ENCODE assay signal across 31 cellular contexts in the genomic region with DNA sequence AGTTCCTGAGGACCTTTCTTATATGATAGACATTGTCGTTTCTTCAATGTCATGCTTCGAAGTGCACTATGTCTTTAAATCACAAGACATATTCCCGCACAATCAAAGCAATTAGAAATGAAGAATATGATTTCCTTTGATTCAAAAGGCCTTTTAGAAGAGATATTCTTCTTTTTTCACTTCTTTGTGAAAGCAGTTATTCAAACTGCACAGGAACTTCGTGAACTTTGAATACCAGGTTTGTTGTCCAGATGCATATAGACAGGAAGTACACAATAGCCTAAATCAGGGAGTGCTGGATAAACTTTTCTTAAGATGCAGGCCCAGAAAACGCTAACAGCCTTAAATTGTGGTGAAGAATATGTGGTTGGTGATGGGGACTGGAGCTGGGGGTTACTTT.
"Had no signal": no experiment of that assay in that cellular context is flagged by ENCODE, and none has a peak within 500 bp of the region (broad histone marks: within the 10 kb centered on the region; RNA-seq: fewer than 3 reads in every experiment).

No MANE protein-coding gene starts in this region.

- H3K36me3 ChIP-seq: left lung, lower lobe of right lung, neural progenitor cell, neutrophil, stomach, thyroid gland, transverse colon, upper lobe of left lung, vagina had no signal

- ATAC-seq: left colon; left lung; lower lobe of right lung; natural killer cell; right cardiac atrium; sciatic nerve; stimulated activated naive B cell treated with anti-CD40 and anti-IgM and Interleukin-4, amounts not matched to agents 10 μg/mL and 1 μg/mL and 100 μg/mL, for 72 hours; stimulated activated naive CD8-positive, alpha-beta T cell treated with anti-CD3 and anti-CD28 coated beads, Interleukin-15, Interleukin-2, amounts not matched to agents 100 U/mL and 50 U/mL, for 24 hours had no signal

- H3K36me3 Mint-ChIP-seq: immature natural killer cell; naive B cell; natural killer cell; neural progenitor cell; stimulated activated naive B cell treated with anti-CD40 and anti-IgM and Interleukin-4, amounts not matched to agents 10 μg/mL and 1 μg/mL and 100 μg/mL, for 72 hours had no signal

- H3K27ac ChIP-seq: left lung, lower lobe of right lung, neural progenitor cell, neutrophil, parathyroid adenoma, skin epidermis, stomach, testis, thyroid gland, transverse colon, upper lobe of left lung, vagina had no signal

- H3K4me2 ChIP-seq: neural progenitor cell had no signal

- H3K4me3 Mint-ChIP-seq: immature natural killer cell; naive B cell; natural killer cell; nephron progenitor cell; neural progenitor cell; stimulated activated naive B cell treated with anti-CD40 and anti-IgM and Interleukin-4, amounts not matched to agents 10 μg/mL and 1 μg/mL and 100 μg/mL, for 72 hours had no signal

- H3K4me1 Mint-ChIP-seq: immature natural killer cell; naive B cell; natural killer cell; neural progenitor cell; stimulated activated naive B cell treated with anti-CD40 and anti-IgM and Interleukin-4, amounts not matched to agents 10 μg/mL and 1 μg/mL and 100 μg/mL, for 72 hours had no signal

- H2AFZ ChIP-seq: neural progenitor cell, parathyroid adenoma had no signal

- H3K27ac Mint-ChIP-seq: immature natural killer cell; naive B cell; natural killer cell; nephron progenitor cell; neural progenitor cell; stimulated activated naive B cell treated with anti-CD40 and anti-IgM and Interleukin-4, amounts not matched to agents 10 μg/mL and 1 μg/mL and 100 μg/mL, for 72 hours had no signal

- H3K79me2 ChIP-seq: parathyroid adenoma had no signal

- H3K27me3 Mint-ChIP-seq: naive B cell; stimulated activated naive B cell treated with anti-CD40 and anti-IgM and Interleukin-4, amounts not matched to agents 10 μg/mL and 1 μg/mL and 100 μg/mL, for 72 hours had no signal

- H3K4me3 ChIP-seq: left lung, lower lobe of right lung, neural progenitor cell, skin epidermis, stomach, testis, thyroid gland, transverse colon, upper lobe of left lung, vagina had no signal

- H3K9ac ChIP-seq: neural progenitor cell, parathyroid adenoma had no signal

- H3K4me1 ChIP-seq: left lung, lower lobe of right lung, neural progenitor cell, parathyroid adenoma, stomach, testis, thyroid gland, transverse colon, upper lobe of left lung, vagina had no signal

- H3K9me3 ChIP-seq: left lung, lower lobe of right lung, neutrophil, stomach, testis, thyroid gland, transverse colon, upper lobe of left lung, vagina had no signal

- DNase-seq: hypothalamus; immature natural killer cell; kidney; left colon; left lung; lower lobe of right lung; mammary epithelial cell; mesenchymal stem cell; naive B cell; natural killer cell; nephron progenitor cell; occipital lobe; right cardiac atrium; stimulated activated CD4-positive, alpha-beta T cell treated with anti-CD3 and anti-CD28 coated beads, Interleukin-12 subunit alpha, Interleukin-12 subunit beta, amount 100 ng/mL, for 4 hours; stimulated activated CD4-positive, alpha-beta T cell treated with anti-CD3 and anti-CD28 coated beads, Interleukin-15, amount 100 ng/mL, for 24 hours; stimulated activated CD4-positive, alpha-beta T cell treated with anti-CD3 and anti-CD28 coated beads, Interleukin-2, amount 100 ng/mL, for 24 hours; stimulated activated CD4-positive, alpha-beta T cell treated with anti-CD3 and anti-CD28 coated beads, Interleukin-4, amount 100 ng/mL, for 1 hour; stimulated activated naive B cell treated with anti-CD40 and anti-IgM and Interleukin-4, amounts not matched to agents 10 μg/mL and 1 μg/mL and 100 μg/mL, for 72 hours; stimulated activated naive CD8-positive, alpha-beta T cell treated with anti-CD3 and anti-CD28 coated beads, Interleukin-15, Interleukin-2, amounts not matched to agents 100 U/mL and 50 U/mL, for 24 hours; stomach; testis; thyroid gland; transverse colon; upper lobe of left lung had no signal

- FAIRE-seq: islet of Langerhans, kidney had no signal

- H3K27me3 ChIP-seq: left lung, neural progenitor cell, neutrophil, stomach, testis, thyroid gland, transverse colon, upper lobe of left lung, vagina had no signal

- H3K9me3 Mint-ChIP-seq: nephron progenitor cell; neural progenitor cell; stimulated activated naive B cell treated with anti-CD40 and anti-IgM and Interleukin-4, amounts not matched to agents 10 μg/mL and 1 μg/mL and 100 μg/mL, for 72 hours had no signal
